ENCODE assay signal across 9 cellular contexts in genomic region chr7:75527224-75527722, GRCh38. TPM values are rescaled to one million over a fixed set of nuclear protein-coding genes. Genes with fewer than 3 reads are reported as not detected.
A peak's percentile ranks its signal among the peaks of the same experiment; 100 is the strongest.
DNase-seq lines count a peak whose midpoint lies in the region; ATAC-seq and TF ChIP-seq lines count a peak whose summit lies in the region.
"Not testable (repeated sequence)": the region's sequence is repeated elsewhere in the genome, so short reads cannot be mapped to it uniquely, and the experiment has no call there.
"Had no signal": no experiment of that assay in that cellular context is flagged by ENCODE, and none has a peak within 500 bp of the region (broad histone marks: within the 10 kb centered on the region; RNA-seq: fewer than 3 reads in every experiment).

No MANE protein-coding gene starts in this region.

- peak overlapping the region; percentile 78 to 99; a peak in 3 of 4 replicates for H3K4me3 ChIP-seq in DND-41 (ENCODE audit: low read depth in 1 of 2, low read length in 2 of 2)
- H3K4me3 ChIP-seq in adipocyte (ENCODE audit: low read length), result peak overlapping the region; percentile 93
- peak overlapping the region; percentile 97 to 100 for H3K4me3 ChIP-seq in esophagus (ENCODE audit: low read depth in 1 of 2, low read length in 2 of 2)
- H3K4me3 ChIP-seq in liver (ENCODE audit: low read depth in 1 of 3, low read length in 3 of 3), result peak overlapping the region; percentile 85 to 94 (median 94)
- peak overlapping the region; percentile 55 to 98 (median 77) for H3K4me3 ChIP-seq in thyroid gland (replicated peaks in 1 of 3)

- peak overlapping the region; percentile 82 for H3K4me2 ChIP-seq in DND-41 (ENCODE audit: insufficient read depth, low read length)

- DNase-seq in DND-41 (peak; percentile 18), adipocyte (ENCODE audit: low read depth) (peak; percentile 42), thyroid gland (peak in 1 of 2 donors; percentile 7)
- peak; percentile 14 for DNase-seq in T-helper 2 cell treated with Interferon-gamma antibody and Interleukin-4, amounts not matched to agents 5 μg/mL and 100 μg/mL, for 36 hours (ENCODE audit: low spot score)
- DNase-seq in progenitor cell of endocrine pancreas (ENCODE audit: low spot score, unreplicated experiment), result not testable (repeated sequence)

- TF ChIP-seq CTCF in DND-41 (IDR thresholded peaks at IDR 0.05; ENCODE audit: borderline replicate concordance, extremely low read depth, low read length, poor library complexity, severe bottlenecking); liver (IDR thresholded peaks at IDR 0.05; ENCODE audit: low read depth, low read length, missing input control); progenitor cell of endocrine pancreas (IDR thresholded peaks at IDR 0.05; ENCODE audit: unreplicated experiment); thyroid gland (IDR thresholded peaks at IDR 0.05): not testable (repeated sequence)

- peaks cover 36% of the 10 kb centered on the region for H3K36me3 ChIP-seq in DND-41 (ENCODE audit: insufficient read depth, low read length)
- peaks cover 41% of the 10 kb centered on the region for H3K36me3 ChIP-seq in KOPT-K1 (ENCODE audit: insufficient read depth, low read length)
- peaks cover 19% of the 10 kb centered on the region for H3K36me3 ChIP-seq in adipocyte (ENCODE audit: control insufficient read depth, insufficient read depth, low read length, severe bottlenecking)
- H3K36me3 ChIP-seq in esophagus (ENCODE audit: control insufficient read depth in 2 of 2, insufficient read depth in 2 of 2, low read length in 1 of 2), result not testable (repeated sequence)
- peaks cover 3 to 11% (median 7%) of the 10 kb centered on the region in 4 donors for H3K36me3 ChIP-seq in liver (ENCODE audit: control insufficient read depth in 4 of 4, insufficient read depth in 3 of 4, low read depth in 1 of 4, low read length in 3 of 4)
- peaks cover 16 to 18% of the 10 kb centered on the region in 2 donors for H3K36me3 ChIP-seq in thyroid gland

- not testable (repeated sequence) for H3K27me3 Mint-ChIP-seq in T-helper 2 cell treated with Interferon-gamma antibody and Interleukin-4, amounts not matched to agents 5 μg/mL and 100 μg/mL, for 36 hours (ENCODE audit: low read depth); progenitor cell of endocrine pancreas

- not testable (repeated sequence) for TF ChIP-seq POLR2A in thyroid gland (IDR thresholded peaks at IDR 0.05)

- H3K27ac Mint-ChIP-seq in T-helper 2 cell treated with Interferon-gamma antibody and Interleukin-4, amounts not matched to agents 5 μg/mL and 100 μg/mL, for 36 hours, result peak overlapping the region; percentile 82
- H3K27ac Mint-ChIP-seq in progenitor cell of endocrine pancreas, result peak overlapping the region; percentile 96

- peaks cover 44% of the 10 kb centered on the region for H3K79me2 ChIP-seq in DND-41 (ENCODE audit: insufficient read depth, low read length)

- not testable (repeated sequence) for ATAC-seq in DND-41 (ENCODE audit: insufficient read depth, low read depth)

- H2AFZ ChIP-seq in DND-41 (ENCODE audit: low read depth, low read length), result not testable (repeated sequence)

- H3K4me1 ChIP-seq in DND-41 (ENCODE audit: insufficient read depth, low read length) (peaks cover 23% of the 10 kb centered on the region), adipocyte (ENCODE audit: control insufficient read depth, insufficient read depth, low read length) (peaks cover 16% of the 10 kb centered on the region), liver (ENCODE audit: control insufficient read depth in 4 of 4, insufficient read depth in 4 of 4, low read length in 3 of 4) (peaks cover 4 to 19% (median 13%) of the 10 kb centered on the region in 4 donors), thyroid gland (peaks cover 0 to 15% of the 10 kb centered on the region in 2 donors)
- not testable (repeated sequence) for H3K4me1 ChIP-seq in esophagus (ENCODE audit: control insufficient read depth in 2 of 2, insufficient read depth in 2 of 2, low read length in 1 of 2)

- H3K36me3 Mint-ChIP-seq in T-helper 2 cell treated with Interferon-gamma antibody and Interleukin-4, amounts not matched to agents 5 μg/mL and 100 μg/mL, for 36 hours (ENCODE audit: low read depth), result peaks cover 34% of the 10 kb centered on the region
- H3K36me3 Mint-ChIP-seq in progenitor cell of endocrine pancreas (ENCODE audit: insufficient read depth), result peaks cover 25% of the 10 kb centered on the region

- H3K9ac ChIP-seq in DND-41 (ENCODE audit: low read depth, low read length) (peak overlapping the region; percentile 93), adipocyte (ENCODE audit: low read length) (peak overlapping the region; percentile 93), liver (ENCODE audit: low read depth in 1 of 2, low read length in 2 of 2) (peak overlapping the region; percentile 74 to 76)

- not testable (repeated sequence) for H3K27me3 ChIP-seq in DND-41 (ENCODE audit: insufficient read depth, low read length, poor library complexity); adipocyte (replicated peaks; ENCODE audit: control insufficient read depth, insufficient read depth, low read length); esophagus (ENCODE audit: control insufficient read depth in 1 of 2, insufficient read depth in 2 of 2, low read length in 2 of 2); liver (ENCODE audit: control insufficient read depth in 4 of 4, insufficient read depth in 4 of 4, low read length in 3 of 4); thyroid gland

- H3K9me3 Mint-ChIP-seq in T-helper 2 cell treated with Interferon-gamma antibody and Interleukin-4, amounts not matched to agents 5 μg/mL and 100 μg/mL, for 36 hours; progenitor cell of endocrine pancreas (ENCODE audit: low read depth): not testable (repeated sequence)

- peak overlapping the region; percentile 91 for H3K4me3 Mint-ChIP-seq in T-helper 2 cell treated with Interferon-gamma antibody and Interleukin-4, amounts not matched to agents 5 μg/mL and 100 μg/mL, for 36 hours
- H3K4me3 Mint-ChIP-seq in progenitor cell of endocrine pancreas (ENCODE audit: low read depth), result peak overlapping the region; percentile 90

- 0 to 1% methylated on average over 33 to 37 of the region's 37 CpGs for WGBS in esophagus, 2 donors
- WGBS in liver, result under 1% methylated on average over 37 of the region's 37 CpGs
- WGBS in thyroid gland, 2 donors, result 1 to 4% methylated on average over 14 to 19 of the region's 37 CpGs

- peaks cover 14% of the 10 kb centered on the region; the same call in 1 of the 2 replicates for H4K20me1 ChIP-seq in DND-41 (ENCODE audit: insufficient read depth, low read length)

- H3K27ac ChIP-seq in DND-41 (ENCODE audit: low read length) (peak overlapping the region; percentile 89), KOPT-K1 (ENCODE audit: low read depth, low read length, poor library complexity, severe bottlenecking) (peak overlapping the region; percentile 73), esophagus (ENCODE audit: low read depth in 2 of 2, low read length in 1 of 2) (peak overlapping the region; percentile 88 to 93), liver (ENCODE audit: low read depth in 1 of 2, low read length in 2 of 2) (peak overlapping the region; percentile 88 to 92), thyroid gland (peak overlapping the region in 2 of 3 donors; percentile 18 to 75)

- intact Hi-C loops in thyroid gland (cut with DNase I), result not testable (repeated sequence)

- not testable (repeated sequence) for TF ChIP-seq RAD21 in liver (IDR thresholded peaks at IDR 0.05)

- peaks cover 16% of the 10 kb centered on the region for H3K4me1 Mint-ChIP-seq in T-helper 2 cell treated with Interferon-gamma antibody and Interleukin-4, amounts not matched to agents 5 μg/mL and 100 μg/mL, for 36 hours (ENCODE audit: low read depth)
- H3K4me1 Mint-ChIP-seq in progenitor cell of endocrine pancreas (ENCODE audit: low read depth), result not testable (repeated sequence)

- not testable (repeated sequence) for H3K9me3 ChIP-seq in DND-41 (ENCODE audit: insufficient read depth, low read length, severe bottlenecking); KOPT-K1 (ENCODE audit: insufficient read depth, low read length, poor library complexity, severe bottlenecking); adipocyte (ENCODE audit: control insufficient read depth, low read length); esophagus (ENCODE audit: control insufficient read depth in 2 of 2, insufficient read depth in 1 of 2, low read depth in 1 of 2, low read length in 1 of 2); liver (ENCODE audit: control insufficient read depth in 4 of 4, low read length in 3 of 4); thyroid gland

RNA-seq across cellular contexts. Expression of gene SPDYE5, which starts 35.2 kb away (rescaled TPM):
- under 1 TPM in 1 of 2 donors, not detected in 1; 0.02 TPM for polyA plus RNA-seq in esophagus
- not detected for total RNA-seq in liver
- 1 to 10 TPM in 1 of 2 donors, not detected in 1; 1.2 TPM for polyA plus RNA-seq in liver
- not detected in 2 replicates for total RNA-seq in progenitor cell of endocrine pancreas
- total RNA-seq in thyroid gland, result under 1 TPM in 1 of 4 donors, not detected in 3; 0.45 TPM
- total RNA-seq: left cardiac atrium had no signal

RNA-seq across cellular contexts. Expression of gene POM121C, which starts 41.2 kb away (rescaled TPM):
- 10 to 100 TPM in 1 of 2 donors, 1 to 10 TPM in 1; 9.9 to 12.5 TPM for polyA plus RNA-seq in esophagus
- 10 to 100 TPM in 1 of 2 donors, 1 to 10 TPM in 1; 6.4 to 15.6 TPM for total RNA-seq in liver
- polyA plus RNA-seq in liver, result 10 to 100 TPM in 1 of 2 donors, 1 to 10 TPM in 1; 8.9 to 10.3 TPM
- 68.6 and 70.6 TPM in 2 replicates for total RNA-seq in progenitor cell of endocrine pancreas
- total RNA-seq in thyroid gland, result 10 to 100 TPM; 13.8 to 33.8 (median 25.8) TPM
